Comparison of ENCODE assay signal across 23 cellular contexts in genomic region chr3:58459160-58459559, GRCh38. TPM values are rescaled to one million over a fixed set of nuclear protein-coding genes. Genes with fewer than 3 reads are reported as not detected.
DNase-seq lines count a peak whose midpoint lies in the region; ATAC-seq and TF ChIP-seq lines count a peak whose summit lies in the region.
"Had no signal": no experiment of that assay in that cellular context is flagged by ENCODE, and none has a peak within 500 bp of the region (broad histone marks: within the 10 kb centered on the region; RNA-seq: fewer than 3 reads in every experiment).

No MANE protein-coding gene starts in this region.

- H3K79me2 ChIP-seq in mammary epithelial cell (ENCODE audit: insufficient read depth, low read length) (no peaks in the 10 kb centered on the region), GM23338 (replicated peaks; ENCODE audit: insufficient read depth) (no peaks in the 10 kb centered on the region)

- H3K9me2 ChIP-seq in GM23338 (ENCODE audit: insufficient read depth), result peaks cover 3% of the 10 kb centered on the region; the same call in 1 of the 2 replicates

- H3K4me1 ChIP-seq in mammary epithelial cell (ENCODE audit: insufficient read depth, low read length), result peaks cover 13% of the 10 kb centered on the region
- H3K4me1 ChIP-seq in GM23338 (ENCODE audit: insufficient read depth), result peaks cover 9% of the 10 kb centered on the region
- H3K4me1 ChIP-seq: BE2C had no signal

- H3K27me3 Mint-ChIP-seq in activated T-helper 2 cell treated with anti-CD3 and anti-CD28 coated beads, Interferon-gamma antibody, Interleukin-2, Interleukin-4, amounts not matched to agents 10 μg/mL and 5 μg/mL and 100 μg/mL, durations not matched to agents 14 hours and 24 hours and 36 hours (ENCODE audit: low read depth), result peaks cover 4% of the 10 kb centered on the region
- H3K27me3 Mint-ChIP-seq in GM23338 (ENCODE audit: insufficient read depth, low read depth, poor library complexity), result peaks cover 6% of the 10 kb centered on the region
- H3K27me3 Mint-ChIP-seq: CD4-positive, alpha-beta T cell; CD8-positive, alpha-beta memory T cell had no signal

- H4K20me1 ChIP-seq in mammary epithelial cell (ENCODE audit: insufficient read depth, low read length) (no peaks in the 10 kb centered on the region), GM23338 (replicated peaks; ENCODE audit: insufficient read depth) (no peaks in the 10 kb centered on the region)
- H4K20me1 ChIP-seq: BLaER1 treated with 17β-estradiol and CSF1 and Interleukin-3, amounts not matched to agents 10 nM and 100 nM had no signal

- DNase-seq in HCEC 1CT, result peak; percentile 18
- peak; percentile 35 for DNase-seq in mammary epithelial cell
- no peak for DNase-seq in activated T-helper 2 cell treated with anti-CD3 and anti-CD28 coated beads, Interferon-gamma antibody, Interleukin-2, Interleukin-4, amounts not matched to agents 10 μg/mL and 5 μg/mL and 100 μg/mL, durations not matched to agents 14 hours and 24 hours and 36 hours (ENCODE audit: low spot score)
- no peak for DNase-seq in stimulated activated CD4-positive, alpha-beta T cell treated with anti-CD3 and anti-CD28 coated beads, Interleukin-4, amount 100 ng/mL, for 4 hours
- no peak for DNase-seq in GM23338 (ENCODE audit: low spot score)
- DNase-seq: 8988T; ACHN; AML-193; BE2C; CD4-positive, alpha-beta T cell; CD8-positive, alpha-beta memory T cell; DMS 273 treated with DMSO at 0.1 percent for 48 hours; DMS79; EL; GDM1; GM23248; H9; HFFc6 had no signal

- H3K27ac ChIP-seq in mammary epithelial cell (ENCODE audit: insufficient read depth, low read depth, low read length) (no peak overlapping the region), GM23338 (ENCODE audit: low read depth) (no peak overlapping the region)
- H3K27ac ChIP-seq: A549; BLaER1 treated with 17β-estradiol and CSF1 and Interleukin-3, amounts not matched to agents 10 nM and 100 nM; GM23248 had no signal

- CTCF ChIA-PET in mammary epithelial cell (lab: Charles Lee; ENCODE audit: low non-redundant PET), result no interaction called here

- no peak overlapping the region for H3K4me3 ChIP-seq in mammary epithelial cell (replicated peaks in 1 of 3; ENCODE audit: insufficient read depth in 1 of 3, low read depth in 2 of 3, low read length in 3 of 3)
- no peak overlapping the region for H3K4me3 ChIP-seq in GM23338
- H3K4me3 ChIP-seq: A549; BLaER1 treated with 17β-estradiol and CSF1 and Interleukin-3, amounts not matched to agents 10 nM and 100 nM; GM12878; GM23248 had no signal

- peaks cover 4% of the 10 kb centered on the region for H3K9me3 ChIP-seq in mammary epithelial cell (replicated peaks; ENCODE audit: insufficient read depth, low read length)
- H3K9me3 ChIP-seq: BE2C had no signal

- H3K4me3 Mint-ChIP-seq in activated T-helper 2 cell treated with anti-CD3 and anti-CD28 coated beads, Interferon-gamma antibody, Interleukin-2, Interleukin-4, amounts not matched to agents 10 μg/mL and 5 μg/mL and 100 μg/mL, durations not matched to agents 14 hours and 24 hours and 36 hours (ENCODE audit: low read depth), result no peak overlapping the region
- H3K4me3 Mint-ChIP-seq in GM23338, result no peak overlapping the region
- H3K4me3 Mint-ChIP-seq: CD14-positive monocyte; CD4-positive, alpha-beta T cell; CD8-positive, alpha-beta memory T cell; H9; HFFc6 had no signal

- intact Hi-C loops in mammary epithelial cell (cut with micrococcal nuclease), result no loop called here
- intact Hi-C loops in activated T-helper 2 cell treated with anti-CD3 and anti-CD28 coated beads, Interferon-gamma antibody, Interleukin-2, Interleukin-4, amounts not matched to agents 10 μg/mL and 5 μg/mL and 100 μg/mL, durations not matched to agents 14 hours and 24 hours and 36 hours (cut with micrococcal nuclease), result no loop called here

- peaks cover 17% of the 10 kb centered on the region for H3K9me3 Mint-ChIP-seq in activated T-helper 2 cell treated with anti-CD3 and anti-CD28 coated beads, Interferon-gamma antibody, Interleukin-2, Interleukin-4, amounts not matched to agents 10 μg/mL and 5 μg/mL and 100 μg/mL, durations not matched to agents 14 hours and 24 hours and 36 hours
- peaks cover 17% of the 10 kb centered on the region for H3K9me3 Mint-ChIP-seq in GM23338

- H3K36me3 Mint-ChIP-seq in activated T-helper 2 cell treated with anti-CD3 and anti-CD28 coated beads, Interferon-gamma antibody, Interleukin-2, Interleukin-4, amounts not matched to agents 10 μg/mL and 5 μg/mL and 100 μg/mL, durations not matched to agents 14 hours and 24 hours and 36 hours (ENCODE audit: low read depth), result no peaks in the 10 kb centered on the region
- peaks cover 8% of the 10 kb centered on the region; the same call in 1 of the 3 replicates for H3K36me3 Mint-ChIP-seq in GM23338 (ENCODE audit: low read depth)

- H3K36me3 ChIP-seq in mammary epithelial cell (ENCODE audit: insufficient read depth, low read length), result no peaks in the 10 kb centered on the region
- no peaks in the 10 kb centered on the region for H3K36me3 ChIP-seq in GM23338 (ENCODE audit: insufficient read depth)
- H3K36me3 ChIP-seq: BE2C; BLaER1 treated with 17β-estradiol and CSF1 and Interleukin-3, amounts not matched to agents 10 nM and 100 nM had no signal

- H3K27me3 ChIP-seq in mammary epithelial cell (ENCODE audit: insufficient read depth, low read length), result peaks cover 2% of the 10 kb centered on the region
- no peaks in the 10 kb centered on the region for H3K27me3 ChIP-seq in GM23338 (ENCODE audit: insufficient read depth)
- H3K27me3 ChIP-seq: BE2C; BLaER1 treated with 17β-estradiol and CSF1 and Interleukin-3, amounts not matched to agents 10 nM and 100 nM had no signal

- WGBS in mammary epithelial cell (ENCODE audit: low coverage, missing lambda C conversion rate), result 65% methylated on average over 4 of the region's 4 CpGs

- no TSS peak for BruUV-seq in mammary epithelial cell (replicated peaks; lab: Mats Ljungman, UMichigan)

- H3F3A ChIP-seq in GM23338 (replicated peaks; ENCODE audit: low read depth), result no peaks in the 10 kb centered on the region

- H3K4me2 ChIP-seq in mammary epithelial cell (ENCODE audit: insufficient read depth, low read depth, low read length) (no peak overlapping the region), GM23338 (no peak overlapping the region)
- H3K4me2 ChIP-seq: A549; BLaER1 treated with 17β-estradiol and CSF1 and Interleukin-3, amounts not matched to agents 10 nM and 100 nM had no signal

- TF ChIP-seq CTCF in mammary epithelial cell (conservative IDR thresholded peaks at IDR 0.05 in 1 of 2, IDR thresholded peaks at IDR 0.05 in 1 of 2; ENCODE audit: extremely low read depth in 1 of 2, insufficient read depth in 1 of 2, low read depth in 1 of 2, low read length in 2 of 2), result no peak
- TF ChIP-seq CTCF in GM23338 (conservative IDR thresholded peaks at IDR 0.05; ENCODE audit: low read depth in 2 of 2), result no peak

- H2AFZ ChIP-seq in mammary epithelial cell (ENCODE audit: low read depth, low read length), result no peak overlapping the region
- H2AFZ ChIP-seq in GM23338, result no peak overlapping the region
- H2AFZ ChIP-seq: GM23248 had no signal

- dilution Hi-C loops in mammary epithelial cell (cut with HindIII; ENCODE audit: low sequenced_read_pairs), result loop anchor here (5.0 kb wide), 1 partner anchor 33 kb away; the partner anchor contains the start of gene KCTD6

- H3K4me1 Mint-ChIP-seq in activated T-helper 2 cell treated with anti-CD3 and anti-CD28 coated beads, Interferon-gamma antibody, Interleukin-2, Interleukin-4, amounts not matched to agents 10 μg/mL and 5 μg/mL and 100 μg/mL, durations not matched to agents 14 hours and 24 hours and 36 hours (ENCODE audit: low read depth), result peaks cover 12% of the 10 kb centered on the region
- peaks cover 9% of the 10 kb centered on the region for H3K4me1 Mint-ChIP-seq in GM23338

- no peak overlapping the region for H3K27ac Mint-ChIP-seq in activated T-helper 2 cell treated with anti-CD3 and anti-CD28 coated beads, Interferon-gamma antibody, Interleukin-2, Interleukin-4, amounts not matched to agents 10 μg/mL and 5 μg/mL and 100 μg/mL, durations not matched to agents 14 hours and 24 hours and 36 hours
- H3K27ac Mint-ChIP-seq in GM23338, result no peak overlapping the region
- H3K27ac Mint-ChIP-seq: CD14-positive monocyte; CD4-positive, alpha-beta T cell; CD8-positive, alpha-beta memory T cell; H9; HFFc6 had no signal

- H3K9ac ChIP-seq in mammary epithelial cell (ENCODE audit: insufficient read depth, low read length), result no peak overlapping the region
- H3K9ac ChIP-seq: BLaER1 treated with 17β-estradiol and CSF1 and Interleukin-3, amounts not matched to agents 10 nM and 100 nM; GM23248 had no signal

- peak; percentile 64 for ATAC-seq in esophagus mucosa
- ATAC-seq in GM23338, result no peak
- ATAC-seq: A549, GM12878 had no signal

- in situ Hi-C loops in mammary epithelial cell (cut with MboI; ENCODE audit: low sequenced_read_pairs in 2 of 2), result no loop called here

RNA-seq across cellular contexts. Expression of gene PDHB, which starts 25.5 kb away (rescaled TPM):
- total RNA-seq in mammary epithelial cell, result 10 to 100 TPM; 43.2 to 44.9 TPM
- 53.1 TPM for polyA plus RNA-seq in mammary epithelial cell
- polyA minus RNA-seq in mammary epithelial cell, result 15.9 TPM
- total RNA-seq in esophagus mucosa, result 52.6 TPM
- total RNA-seq in activated T-helper 2 cell treated with anti-CD3 and anti-CD28 coated beads, Interferon-gamma antibody, Interleukin-2, Interleukin-4, amounts not matched to agents 10 μg/mL and 5 μg/mL and 100 μg/mL, durations not matched to agents 14 hours and 24 hours and 36 hours, result 79.3 and 82.7 TPM in 2 replicates
- 153 and 222 TPM in 2 replicates for total RNA-seq in GM23338 (2014; rRNA removed; shearing (Covaris generic))
- 161 and 172 TPM in 2 replicates for polyA plus RNA-seq in GM23338 (2016; fragmentation: Nextera tagmentation; extraction: Ambion mirVana)

RNA-seq across cellular contexts. Expression of gene KCTD6, which starts 32.7 kb away (rescaled TPM):
- 1 to 10 TPM; 2.7 to 5.6 TPM for total RNA-seq in mammary epithelial cell
- 4.5 TPM for polyA plus RNA-seq in mammary epithelial cell
- polyA minus RNA-seq in mammary epithelial cell, result 6.4 TPM
- total RNA-seq in esophagus mucosa, result 8.0 TPM
- 7.2 and 8.7 TPM in 2 replicates for total RNA-seq in activated T-helper 2 cell treated with anti-CD3 and anti-CD28 coated beads, Interferon-gamma antibody, Interleukin-2, Interleukin-4, amounts not matched to agents 10 μg/mL and 5 μg/mL and 100 μg/mL, durations not matched to agents 14 hours and 24 hours and 36 hours
- total RNA-seq in GM23338 (2014; rRNA removed; shearing (Covaris generic)), result 22.8 and 28.3 TPM in 2 replicates
- 27.0 and 34.6 TPM in 2 replicates for polyA plus RNA-seq in GM23338 (2016; fragmentation: Nextera tagmentation; extraction: Ambion mirVana)

Comparison
In these comparisons a context has a peak if more than half of its experiments do, and no peak if none do; other contexts are left out.
1. DNase-seq: peak in HCEC 1CT (single experiment) and mammary epithelial cell (single experiment); none in activated T-helper 2 cell treated with anti-CD3 and anti-CD28 coated beads, Interferon-gamma antibody, Interleukin-2, Interleukin-4, amounts not matched to agents 10 μg/mL and 5 μg/mL and 100 μg/mL, durations not matched to agents 14 hours and 24 hours and 36 hours (single experiment), stimulated activated CD4-positive, alpha-beta T cell treated with anti-CD3 and anti-CD28 coated beads, Interleukin-4, amount 100 ng/mL, for 4 hours (0 of 2) and GM23338 (single experiment).